ENCODE assay signal across 14 cellular contexts in the genomic region with DNA sequence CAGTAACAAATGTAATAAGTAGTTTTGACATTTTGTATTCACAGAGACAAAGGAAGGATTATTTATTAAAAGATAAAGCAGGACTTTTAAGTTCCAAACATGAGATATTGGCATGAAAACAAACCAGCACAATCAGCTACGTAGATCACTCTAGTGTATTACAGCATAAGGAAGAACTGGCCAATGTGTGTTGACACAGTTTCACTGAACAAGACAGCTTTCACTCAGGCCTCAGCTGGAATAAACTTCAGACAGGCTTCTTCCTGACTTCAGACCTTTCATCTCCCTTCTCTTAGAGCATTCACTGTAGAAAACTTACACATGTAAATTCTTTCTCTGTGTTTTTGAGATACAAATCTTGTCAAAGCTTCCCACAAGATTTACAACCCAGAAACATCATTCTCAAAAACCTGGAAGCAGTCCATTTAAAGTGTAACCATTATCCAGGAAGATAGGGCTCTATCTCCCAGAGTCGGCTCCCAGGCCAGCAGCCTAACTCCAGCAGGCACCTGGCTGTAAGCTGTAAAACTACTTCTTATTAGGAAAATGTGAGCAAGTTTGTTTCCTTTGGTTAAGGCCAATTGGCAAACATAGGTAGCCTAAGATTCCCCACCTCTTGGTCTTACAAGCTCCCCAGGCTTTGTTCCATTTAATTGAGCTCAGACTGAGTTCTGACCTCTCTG.
"Had no signal": no experiment of that assay in that cellular context is flagged by ENCODE, and none has a peak within 500 bp of the region (broad histone marks: within the 10 kb centered on the region; RNA-seq: fewer than 3 reads in every experiment).

No MANE protein-coding gene starts in this region.

- H3K4me3 Mint-ChIP-seq: activated CD8-positive, alpha-beta memory T cell treated with anti-CD3 and anti-CD28 coated beads, Interleukin-2, amount 10 ng/mL, durations not matched to agents 7 days and 5 days; activated naive CD4-positive, alpha-beta T cell treated with anti-CD3 and anti-CD28 coated beads, Interleukin-2, amount 50 U/mL, for 24 hours; neural progenitor cell had no signal

- H3K27me3 Mint-ChIP-seq: activated CD8-positive, alpha-beta memory T cell treated with anti-CD3 and anti-CD28 coated beads, Interleukin-2, amount 10 ng/mL, durations not matched to agents 7 days and 5 days; activated naive CD4-positive, alpha-beta T cell treated with anti-CD3 and anti-CD28 coated beads, Interleukin-2, amount 50 U/mL, for 24 hours had no signal

- DNase-seq: activated CD4-positive, alpha-beta T cell treated with anti-CD3 and anti-CD28 coated beads, Interleukin-2, amount 50 U/mL, for 48 hours; activated CD8-positive, alpha-beta memory T cell treated with anti-CD3 and anti-CD28 coated beads, Interleukin-2, amount 10 ng/mL, durations not matched to agents 7 days and 5 days; activated T-cell treated with anti-CD3 and anti-CD28 coated beads, Interleukin-2, amount 50 U/mL, for 1 hour; colonic mucosa; midbrain; retina; stimulated activated CD4-positive, alpha-beta T cell treated with anti-CD3 and anti-CD28 coated beads, Interleukin-15, amount 100 ng/mL, for 24 hours; stimulated activated CD4-positive, alpha-beta T cell treated with anti-CD3 and anti-CD28 coated beads, Interleukin-4, amount 100 ng/mL, for 1 hour; stimulated activated naive CD4-positive, alpha-beta T cell; transverse colon; WERI-Rb-1 had no signal

- H3K9me3 Mint-ChIP-seq: neural progenitor cell had no signal

- H3K27ac Mint-ChIP-seq: activated CD8-positive, alpha-beta memory T cell treated with anti-CD3 and anti-CD28 coated beads, Interleukin-2, amount 10 ng/mL, durations not matched to agents 7 days and 5 days; activated naive CD4-positive, alpha-beta T cell treated with anti-CD3 and anti-CD28 coated beads, Interleukin-2, amount 50 U/mL, for 24 hours; neural progenitor cell had no signal

- ATAC-seq: activated CD8-positive, alpha-beta memory T cell treated with anti-CD3 and anti-CD28 coated beads, Interleukin-2, amount 10 ng/mL, durations not matched to agents 7 days and 5 days; esophagus mucosa had no signal

- H3K4me1 Mint-ChIP-seq: activated CD8-positive, alpha-beta memory T cell treated with anti-CD3 and anti-CD28 coated beads, Interleukin-2, amount 10 ng/mL, durations not matched to agents 7 days and 5 days; activated naive CD4-positive, alpha-beta T cell treated with anti-CD3 and anti-CD28 coated beads, Interleukin-2, amount 50 U/mL, for 24 hours; neural progenitor cell had no signal

- H3K36me3 Mint-ChIP-seq: activated CD8-positive, alpha-beta memory T cell treated with anti-CD3 and anti-CD28 coated beads, Interleukin-2, amount 10 ng/mL, durations not matched to agents 7 days and 5 days; activated naive CD4-positive, alpha-beta T cell treated with anti-CD3 and anti-CD28 coated beads, Interleukin-2, amount 50 U/mL, for 24 hours; neural progenitor cell had no signal
